Comparison of ENCODE assay signal across 13 cellular contexts in the genomic region with DNA sequence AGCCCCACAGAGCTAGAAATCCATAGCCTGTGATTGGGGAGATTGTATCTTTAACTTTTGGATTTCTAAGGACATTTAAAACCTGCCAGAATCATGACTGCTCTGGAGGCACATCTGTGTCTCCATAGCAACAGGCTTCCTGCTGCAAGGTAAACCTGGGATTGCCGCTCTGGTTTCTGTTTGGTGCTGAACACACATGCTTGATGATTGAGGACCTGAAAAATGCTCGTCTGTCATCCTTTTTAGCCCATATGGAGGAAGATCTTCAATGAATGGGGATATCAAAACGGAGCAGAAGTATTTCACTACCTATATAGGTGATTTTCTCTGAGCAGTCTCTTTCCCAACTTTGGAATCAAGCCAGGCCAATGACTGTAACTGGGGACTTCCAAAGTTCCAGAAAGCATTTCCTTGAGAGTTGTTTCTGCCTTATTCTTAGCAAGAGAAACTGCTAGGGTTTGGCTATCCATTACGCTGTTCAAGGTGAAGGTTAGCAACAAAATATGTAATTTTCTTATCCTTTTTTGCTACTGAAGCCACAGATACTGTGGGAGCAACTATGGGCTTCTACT.
DNase-seq lines count a peak whose midpoint lies in the region; ATAC-seq and TF ChIP-seq lines count a peak whose summit lies in the region.
"Had no signal": no experiment of that assay in that cellular context is flagged by ENCODE, and none has a peak within 500 bp of the region (broad histone marks: within the 10 kb centered on the region; RNA-seq: fewer than 3 reads in every experiment).

No MANE protein-coding gene starts in this region.

- peak; percentile 26; the same call in 1 of the 3 replicates for ATAC-seq in SK-N-SH treated with all-trans-retinoic acid at 6 μM for 48 hours
- ATAC-seq: CD8-positive, alpha-beta T cell had no signal

- peak; percentile 5 for DNase-seq in ELR (ENCODE audit: low read depth)
- peak; percentile 73 for DNase-seq in NCI-H2029 (lab: John Stamatoyannopoulos, UW)
- DNase-seq in kidney tubule cell (ENCODE audit: low spot score) = peak; percentile 83
- no peak for DNase-seq in GM19238 (ENCODE audit: insufficient read length, low spot score)
- DNase-seq in hippocampal formation (lab: John Stamatoyannopoulos, UW) = no peak
- no peak for DNase-seq in GM20000 (ENCODE audit: low spot score)
- DNase-seq: activated CD8-positive, alpha-beta memory T cell treated with anti-CD3 and anti-CD28 coated beads for 24 hours; activated naive CD8-positive, alpha-beta T cell treated with anti-CD3 and anti-CD28 coated beads, Interleukin-2, amount 10 ng/mL, durations not matched to agents 7 days and 5 days; CD8-positive, alpha-beta T cell; dorsolateral prefrontal cortex; KG1; T-helper 9 cell had no signal

- no peak for TF ChIP-seq CTCF in GM20000 (IDR thresholded peaks at IDR 0.05; ENCODE audit: extremely low read depth, missing control alignments)

TF ChIP-seq in SK-N-SH treated with all-trans-retinoic acid at 6 μM for 48 hours, 23 proteins besides CTCF, POLR2A, EP300 and RAD21:
- TF ChIP-seq RARB (CRISPR knock-in tag; IDR thresholded peaks at IDR 0.05) = no peak
- no peak for TF ChIP-seq ARNTL (CRISPR knock-in tag; IDR thresholded peaks at IDR 0.05; ENCODE audit: borderline replicate concordance, low read depth)
- TF ChIP-seq GLIS3 (CRISPR knock-in tag; IDR thresholded peaks at IDR 0.05) = no peak
- TF ChIP-seq PPARA (CRISPR knock-in tag; IDR thresholded peaks at IDR 0.05; ENCODE audit: borderline replicate concordance) = no peak
- no peak for TF ChIP-seq ZNF70 (CRISPR knock-in tag; IDR thresholded peaks at IDR 0.05)
- no peak for TF ChIP-seq ZNF8 (CRISPR knock-in tag; IDR thresholded peaks at IDR 0.05)
- no peak for TF ChIP-seq BACH2 (CRISPR knock-in tag; IDR thresholded peaks at IDR 0.05; ENCODE audit: borderline replicate concordance)
- TF ChIP-seq, protein P1, sequence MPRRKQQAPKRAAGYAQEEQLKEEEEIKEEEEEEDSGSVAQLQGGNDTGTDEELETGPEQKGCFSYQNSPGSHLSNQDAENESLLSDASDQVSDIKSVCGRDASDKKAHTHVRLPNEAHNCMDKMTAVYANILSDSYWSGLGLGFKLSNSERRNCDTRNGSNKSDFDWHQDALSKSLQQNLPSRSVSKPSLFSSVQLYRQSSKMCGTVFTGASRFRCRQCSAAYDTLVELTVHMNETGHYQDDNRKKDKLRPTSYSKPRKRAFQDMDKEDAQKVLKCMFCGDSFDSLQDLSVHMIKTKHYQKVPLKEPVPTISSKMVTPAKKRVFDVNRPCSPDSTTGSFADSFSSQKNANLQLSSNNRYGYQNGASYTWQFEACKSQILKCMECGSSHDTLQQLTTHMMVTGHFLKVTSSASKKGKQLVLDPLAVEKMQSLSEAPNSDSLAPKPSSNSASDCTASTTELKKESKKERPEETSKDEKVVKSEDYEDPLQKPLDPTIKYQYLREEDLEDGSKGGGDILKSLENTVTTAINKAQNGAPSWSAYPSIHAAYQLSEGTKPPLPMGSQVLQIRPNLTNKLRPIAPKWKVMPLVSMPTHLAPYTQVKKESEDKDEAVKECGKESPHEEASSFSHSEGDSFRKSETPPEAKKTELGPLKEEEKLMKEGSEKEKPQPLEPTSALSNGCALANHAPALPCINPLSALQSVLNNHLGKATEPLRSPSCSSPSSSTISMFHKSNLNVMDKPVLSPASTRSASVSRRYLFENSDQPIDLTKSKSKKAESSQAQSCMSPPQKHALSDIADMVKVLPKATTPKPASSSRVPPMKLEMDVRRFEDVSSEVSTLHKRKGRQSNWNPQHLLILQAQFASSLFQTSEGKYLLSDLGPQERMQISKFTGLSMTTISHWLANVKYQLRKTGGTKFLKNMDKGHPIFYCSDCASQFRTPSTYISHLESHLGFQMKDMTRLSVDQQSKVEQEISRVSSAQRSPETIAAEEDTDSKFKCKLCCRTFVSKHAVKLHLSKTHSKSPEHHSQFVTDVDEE (CRISPR knock-in tag; IDR thresholded peaks at IDR 0.05) = no peak
- TF ChIP-seq, protein P2, sequence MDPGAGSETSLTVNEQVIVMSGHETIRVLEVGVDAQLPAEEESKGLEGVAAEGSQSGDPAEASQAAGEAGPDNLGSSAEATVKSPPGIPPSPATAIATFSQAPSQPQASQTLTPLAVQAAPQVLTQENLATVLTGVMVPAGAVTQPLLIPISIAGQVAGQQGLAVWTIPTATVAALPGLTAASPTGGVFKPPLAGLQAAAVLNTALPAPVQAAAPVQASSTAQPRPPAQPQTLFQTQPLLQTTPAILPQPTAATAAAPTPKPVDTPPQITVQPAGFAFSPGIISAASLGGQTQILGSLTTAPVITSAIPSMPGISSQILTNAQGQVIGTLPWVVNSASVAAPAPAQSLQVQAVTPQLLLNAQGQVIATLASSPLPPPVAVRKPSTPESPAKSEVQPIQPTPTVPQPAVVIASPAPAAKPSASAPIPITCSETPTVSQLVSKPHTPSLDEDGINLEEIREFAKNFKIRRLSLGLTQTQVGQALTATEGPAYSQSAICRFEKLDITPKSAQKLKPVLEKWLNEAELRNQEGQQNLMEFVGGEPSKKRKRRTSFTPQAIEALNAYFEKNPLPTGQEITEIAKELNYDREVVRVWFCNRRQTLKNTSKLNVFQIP (CRISPR knock-in tag; IDR thresholded peaks at IDR 0.05; ENCODE audit: borderline replicate concordance, low read depth) = no peak
- TF ChIP-seq ESRRG (CRISPR knock-in tag; IDR thresholded peaks at IDR 0.05) = no peak

Comparison
In these comparisons a context has a peak if more than half of its experiments do, and no peak if none do; other contexts are left out.
1. DNase-seq: peak in ELR (single experiment), NCI-H2029 (single experiment) and kidney tubule cell (single experiment); none in GM19238 (single experiment), hippocampal formation (0 of 2) and GM20000 (single experiment).